Comparison of ENCODE assay signal across 18 cellular contexts in the genomic region with DNA sequence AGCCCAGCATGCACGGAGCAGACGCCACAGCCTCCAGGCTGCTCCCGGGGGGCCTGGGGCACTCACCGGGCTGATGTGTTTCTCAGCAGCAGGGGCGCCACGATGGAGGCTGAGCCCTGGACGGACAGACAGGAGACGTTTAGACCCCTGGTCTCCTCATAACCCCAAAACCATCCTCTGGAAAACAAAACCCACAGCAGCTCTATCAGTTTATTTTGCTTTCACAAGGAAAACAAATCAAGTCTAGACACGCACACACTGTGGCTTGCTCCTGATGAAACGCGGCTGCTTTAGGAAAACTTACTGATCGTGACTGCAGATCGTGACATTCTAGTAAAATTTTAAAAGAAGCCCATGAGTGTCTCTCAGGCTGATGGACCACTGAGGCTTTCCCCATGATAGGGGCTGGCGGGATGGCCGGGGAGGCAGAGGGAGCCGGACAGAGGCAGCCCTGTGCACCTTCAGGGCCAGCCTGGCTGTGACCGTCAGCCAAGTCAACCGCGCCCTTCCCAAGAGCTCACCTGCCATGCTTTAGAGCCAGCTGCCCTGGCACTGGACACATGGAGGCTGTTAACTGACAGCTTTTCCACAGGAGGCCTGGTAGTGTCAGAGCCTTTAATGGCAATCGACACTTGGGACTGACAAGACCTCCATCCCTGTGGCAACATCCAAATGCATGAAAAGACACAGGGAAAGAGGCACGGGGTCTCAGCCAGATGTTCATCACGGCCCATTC.
"Had no signal": no experiment of that assay in that cellular context is flagged by ENCODE, and none has a peak within 500 bp of the region (broad histone marks: within the 10 kb centered on the region; RNA-seq: fewer than 3 reads in every experiment).

No MANE protein-coding gene starts in this region.

- H3K4me3 Mint-ChIP-seq: activated CD4-positive, alpha-beta T cell treated with anti-CD3 and anti-CD28 coated beads, Interleukin-2, amount 10 ng/mL, durations not matched to agents 24 days and 14 days; activated naive CD4-positive, alpha-beta T cell treated with anti-CD3 and anti-CD28 coated beads, Interleukin-2, amount 10 ng/mL, durations not matched to agents 7 days and 5 days; activated T-helper 1 cell treated with anti-CD3 and anti-CD28 coated beads, Interleukin-12 subunit alpha, Interleukin-12 subunit beta, Interleukin-2, Interleukin-4 antibody, amounts not matched to agents 30 ng/mL and 10 ng/mL and 1 ng/mL, durations not matched to agents 14 hours and 24 hours and 36 hours; central memory CD8-positive, alpha-beta T cell; naive thymus-derived CD4-positive, alpha-beta T cell had no signal

- H3K4me3 ChIP-seq: body of pancreas, gastrocnemius medialis, hepatocyte, sigmoid colon had no signal

- H3K27ac ChIP-seq: body of pancreas, gastrocnemius medialis, hepatocyte, sigmoid colon had no signal

- H3K9me3 ChIP-seq: body of pancreas, gastrocnemius medialis, sigmoid colon had no signal

- DNase-seq: activated CD4-positive, alpha-beta T cell treated with anti-CD3 and anti-CD28 coated beads, Interleukin-2, amount 10 ng/mL, durations not matched to agents 24 days and 14 days; activated naive CD4-positive, alpha-beta T cell treated with anti-CD3 and anti-CD28 coated beads, Interleukin-2, amount 10 ng/mL, durations not matched to agents 7 days and 5 days; cortex of kidney; effector memory CD4-positive, alpha-beta T cell; gastrocnemius medialis; kidney glomerular epithelial cell; naive thymus-derived CD4-positive, alpha-beta T cell; nucleus accumbens; stimulated activated CD4-positive, alpha-beta T cell treated with anti-CD3 and anti-CD28 coated beads, Interleukin-12 subunit alpha, Interleukin-12 subunit beta, amount 100 ng/mL, for 4 hours; stimulated activated CD4-positive, alpha-beta T cell treated with anti-CD3 and anti-CD28 coated beads, Interleukin-4, amount 100 ng/mL, for 1 hour; stimulated activated CD8-positive, alpha-beta memory T cell treated with anti-CD3 and anti-CD28 coated beads, Interleukin-4, amount 100 ng/mL, for 48 hours; stimulated activated naive CD8-positive, alpha-beta T cell treated with anti-CD3 and anti-CD28 coated beads, Interleukin-15, Interleukin-2, amounts not matched to agents 100 U/mL and 50 U/mL, for 24 hours; T-helper 1 cell had no signal

- H3K27ac Mint-ChIP-seq: activated CD4-positive, alpha-beta T cell treated with anti-CD3 and anti-CD28 coated beads, Interleukin-2, amount 10 ng/mL, durations not matched to agents 24 days and 14 days; activated naive CD4-positive, alpha-beta T cell treated with anti-CD3 and anti-CD28 coated beads, Interleukin-2, amount 10 ng/mL, durations not matched to agents 7 days and 5 days; activated T-helper 1 cell treated with anti-CD3 and anti-CD28 coated beads, Interleukin-12 subunit alpha, Interleukin-12 subunit beta, Interleukin-2, Interleukin-4 antibody, amounts not matched to agents 30 ng/mL and 10 ng/mL and 1 ng/mL, durations not matched to agents 14 hours and 24 hours and 36 hours; naive thymus-derived CD4-positive, alpha-beta T cell had no signal

- H3K9me3 Mint-ChIP-seq: activated CD4-positive, alpha-beta T cell treated with anti-CD3 and anti-CD28 coated beads, Interleukin-2, amount 10 ng/mL, durations not matched to agents 24 days and 14 days; activated naive CD4-positive, alpha-beta T cell treated with anti-CD3 and anti-CD28 coated beads, Interleukin-2, amount 10 ng/mL, durations not matched to agents 7 days and 5 days; activated T-helper 1 cell treated with anti-CD3 and anti-CD28 coated beads, Interleukin-12 subunit alpha, Interleukin-12 subunit beta, Interleukin-2, Interleukin-4 antibody, amounts not matched to agents 30 ng/mL and 10 ng/mL and 1 ng/mL, durations not matched to agents 14 hours and 24 hours and 36 hours; central memory CD8-positive, alpha-beta T cell; naive thymus-derived CD4-positive, alpha-beta T cell had no signal

- H3K27me3 ChIP-seq: body of pancreas, gastrocnemius medialis, hepatocyte, sigmoid colon had no signal

- ATAC-seq: body of pancreas; gastrocnemius medialis; naive thymus-derived CD4-positive, alpha-beta T cell; stimulated activated naive CD8-positive, alpha-beta T cell treated with anti-CD3 and anti-CD28 coated beads, Interleukin-15, Interleukin-2, amounts not matched to agents 100 U/mL and 50 U/mL, for 24 hours had no signal

- H3K27me3 Mint-ChIP-seq: activated CD4-positive, alpha-beta T cell treated with anti-CD3 and anti-CD28 coated beads, Interleukin-2, amount 10 ng/mL, durations not matched to agents 24 days and 14 days; activated naive CD4-positive, alpha-beta T cell treated with anti-CD3 and anti-CD28 coated beads, Interleukin-2, amount 10 ng/mL, durations not matched to agents 7 days and 5 days; central memory CD8-positive, alpha-beta T cell; naive thymus-derived CD4-positive, alpha-beta T cell had no signal
